ENCODE assay signal across 21 cellular contexts in the genomic region with DNA sequence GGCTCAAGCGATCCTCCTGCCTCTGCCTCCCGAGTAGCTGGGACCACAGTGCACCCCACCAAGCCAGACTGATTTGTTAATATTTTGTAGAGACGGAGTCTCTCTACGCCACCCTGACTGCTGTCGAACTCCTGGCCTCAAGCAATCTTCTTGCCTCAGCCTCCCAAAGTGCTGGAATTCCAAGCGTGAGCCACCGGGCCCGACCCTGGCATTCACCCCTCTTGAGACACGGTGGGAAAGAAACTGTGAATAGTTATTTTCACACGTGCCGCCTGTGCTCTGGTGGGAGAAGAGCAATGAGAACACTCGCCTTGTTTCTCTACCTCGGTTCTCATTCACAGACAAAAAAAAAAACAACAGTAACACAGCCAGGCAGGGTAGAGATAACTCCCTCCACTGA.
"Had no signal": no experiment of that assay in that cellular context is flagged by ENCODE, and none has a peak within 500 bp of the region (broad histone marks: within the 10 kb centered on the region; RNA-seq: fewer than 3 reads in every experiment).

No MANE protein-coding gene starts in this region.

- H3K4me3 Mint-ChIP-seq: activated B cell treated with CpG ODN at 0.5 μM for 24 hours; activated CD8-positive, alpha-beta memory T cell treated with anti-CD3 and anti-CD28 coated beads, Interleukin-2, amount 10 ng/mL, durations not matched to agents 7 days and 5 days; activated CD8-positive, alpha-beta T cell treated with anti-CD3 and anti-CD28 coated beads, Interleukin-2, amount 10 ng/mL, durations not matched to agents 7 days and 5 days; activated naive CD8-positive, alpha-beta T cell; activated T-cell treated with anti-CD3 and anti-CD28 coated beads, Interleukin-2, amount 50 U/mL, for 72 hours; natural killer cell; T-helper 17 cell had no signal

- H3K27ac ChIP-seq: ascending aorta, breast epithelium, colonic mucosa, right lobe of liver, tibial nerve had no signal

- H3K36me3 ChIP-seq: ascending aorta, breast epithelium, colonic mucosa, gastrocnemius medialis, right lobe of liver had no signal

- H3K9me3 Mint-ChIP-seq: activated B cell treated with CpG ODN at 0.5 μM for 24 hours; activated T-cell treated with anti-CD3 and anti-CD28 coated beads, Interleukin-2, amount 50 U/mL, for 72 hours; natural killer cell had no signal

- DNase-seq: activated B cell treated with CpG ODN at 0.5 μM for 24 hours; activated CD8-positive, alpha-beta memory T cell treated with anti-CD3 and anti-CD28 coated beads, Interleukin-2, amount 10 ng/mL, durations not matched to agents 7 days and 5 days; activated CD8-positive, alpha-beta T cell treated with anti-CD3 and anti-CD28 coated beads, Interleukin-2, amount 10 ng/mL, durations not matched to agents 7 days and 5 days; activated naive CD4-positive, alpha-beta T cell; activated T-cell treated with anti-CD3 and anti-CD28 coated beads, Interleukin-2, amount 50 U/mL, for 72 hours; central memory CD4-positive, alpha-beta T cell; colonic mucosa; effector memory CD4-positive, alpha-beta T cell; erythroblast; gastrocnemius medialis; glutamatergic neuron; kidney; natural killer cell; stimulated activated CD4-positive, alpha-beta T cell treated with anti-CD3 and anti-CD28 coated beads, Interleukin-2, amount 100 ng/mL, for 48 hours; stimulated activated naive CD4-positive, alpha-beta T cell treated with Interleukin-2 at 50 U/mL for 16 hours; T-helper 17 cell had no signal

- H3K36me3 Mint-ChIP-seq: natural killer cell had no signal

- H3K27me3 Mint-ChIP-seq: activated B cell treated with CpG ODN at 0.5 μM for 24 hours; activated CD8-positive, alpha-beta memory T cell treated with anti-CD3 and anti-CD28 coated beads, Interleukin-2, amount 10 ng/mL, durations not matched to agents 7 days and 5 days; activated naive CD8-positive, alpha-beta T cell; T-helper 17 cell had no signal

- H3K9me3 ChIP-seq: ascending aorta, breast epithelium, colonic mucosa, gastrocnemius medialis, right lobe of liver, tibial nerve had no signal

- H3K4me1 ChIP-seq: ascending aorta, breast epithelium, colonic mucosa, right lobe of liver had no signal

- H3K27me3 ChIP-seq: ascending aorta, breast epithelium, colonic mucosa, gastrocnemius medialis, right lobe of liver, tibial nerve had no signal

- H3K27ac Mint-ChIP-seq: activated B cell treated with CpG ODN at 0.5 μM for 24 hours; activated CD8-positive, alpha-beta memory T cell treated with anti-CD3 and anti-CD28 coated beads, Interleukin-2, amount 10 ng/mL, durations not matched to agents 7 days and 5 days; activated CD8-positive, alpha-beta T cell treated with anti-CD3 and anti-CD28 coated beads, Interleukin-2, amount 10 ng/mL, durations not matched to agents 7 days and 5 days; activated naive CD8-positive, alpha-beta T cell; activated T-cell treated with anti-CD3 and anti-CD28 coated beads, Interleukin-2, amount 50 U/mL, for 72 hours; natural killer cell had no signal

- ATAC-seq: activated CD8-positive, alpha-beta memory T cell treated with anti-CD3 and anti-CD28 coated beads, Interleukin-2, amount 10 ng/mL, durations not matched to agents 7 days and 5 days; activated CD8-positive, alpha-beta T cell treated with anti-CD3 and anti-CD28 coated beads, Interleukin-2, amount 10 ng/mL, durations not matched to agents 7 days and 5 days; activated T-cell treated with anti-CD3 and anti-CD28 coated beads, Interleukin-2, amount 50 U/mL, for 72 hours; gastrocnemius medialis; natural killer cell; right lobe of liver; T-helper 17 cell had no signal

- H3K4me1 Mint-ChIP-seq: activated B cell treated with CpG ODN at 0.5 μM for 24 hours; activated CD8-positive, alpha-beta memory T cell treated with anti-CD3 and anti-CD28 coated beads, Interleukin-2, amount 10 ng/mL, durations not matched to agents 7 days and 5 days had no signal

- H3K4me3 ChIP-seq: ascending aorta, breast epithelium, colonic mucosa, gastrocnemius medialis, right lobe of liver, tibial nerve had no signal
